Comparison of ENCODE assay signal across 8 cellular contexts in the genomic region with DNA sequence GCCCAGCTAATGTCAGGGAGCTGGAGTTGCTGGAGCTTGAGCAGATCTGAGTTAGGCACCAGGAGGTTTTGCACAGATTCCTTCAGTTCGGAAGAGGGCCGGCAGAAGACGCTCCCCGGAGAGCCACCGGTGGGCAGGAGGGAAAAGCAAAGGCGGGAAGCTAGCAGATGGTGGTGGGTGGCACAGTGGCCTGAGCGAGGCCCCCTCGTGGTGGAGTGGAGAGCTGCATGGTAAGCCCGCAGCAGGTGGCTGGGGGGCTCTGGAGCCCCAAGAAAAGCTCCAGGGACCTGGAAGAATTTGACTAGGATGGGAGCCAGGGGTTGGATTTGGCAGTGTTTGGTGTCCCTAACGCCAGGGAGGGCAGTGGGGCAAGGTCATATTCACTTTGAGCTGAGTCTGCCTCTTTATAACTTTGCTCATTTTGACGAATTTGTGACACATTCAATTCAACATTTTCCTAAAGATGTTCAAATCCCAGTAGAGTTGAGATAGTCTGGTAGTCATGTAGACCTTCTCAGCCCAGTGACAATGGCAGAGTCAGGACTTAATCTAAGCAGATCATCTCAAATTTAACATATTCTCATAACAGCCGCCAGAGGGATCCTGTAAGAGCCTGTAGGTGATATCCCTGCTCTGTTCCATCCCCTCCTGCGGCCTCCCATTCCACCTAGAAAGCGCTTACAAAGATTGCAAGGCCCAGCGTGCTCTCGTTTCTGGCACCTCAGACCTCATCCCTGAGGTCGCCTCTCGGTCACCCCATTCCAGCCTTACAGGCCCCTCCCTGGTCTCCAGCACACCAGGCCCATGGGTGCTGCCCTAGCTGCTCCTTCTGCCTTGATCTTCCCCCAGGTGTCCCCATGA. TPM values are rescaled to one million over a fixed set of nuclear protein-coding genes. Genes with fewer than 3 reads are reported as not detected.
DNase-seq lines count a peak whose midpoint lies in the region; ATAC-seq lines count a peak whose summit lies in the region.

No MANE protein-coding gene starts in this region.

- no peak overlapping the region for H3K4me3 ChIP-seq in SJCRH30

- H3K9me3 Mint-ChIP-seq in stimulated activated memory B cell treated with anti-CD40 and anti-IgM and Interleukin-4, amounts not matched to agents 10 μg/mL and 1 μg/mL and 100 μg/mL, for 72 hours, result peaks cover 14% of the 10 kb centered on the region

- no peaks in the 10 kb centered on the region for H3K36me3 ChIP-seq in SJCRH30

- H3K9me3 ChIP-seq in SJCRH30 (replicated peaks), result no peaks in the 10 kb centered on the region

- H3K27ac ChIP-seq in SJCRH30, result no peak overlapping the region

- H3K36me3 Mint-ChIP-seq in stimulated activated memory B cell treated with anti-CD40 and anti-IgM and Interleukin-4, amounts not matched to agents 10 μg/mL and 1 μg/mL and 100 μg/mL, for 72 hours, result peaks cover 15% of the 10 kb centered on the region

- no peak overlapping the region for H3K4me3 Mint-ChIP-seq in stimulated activated memory B cell treated with anti-CD40 and anti-IgM and Interleukin-4, amounts not matched to agents 10 μg/mL and 1 μg/mL and 100 μg/mL, for 72 hours

- no peak overlapping the region for H3K27ac Mint-ChIP-seq in stimulated activated memory B cell treated with anti-CD40 and anti-IgM and Interleukin-4, amounts not matched to agents 10 μg/mL and 1 μg/mL and 100 μg/mL, for 72 hours

- no peaks in the 10 kb centered on the region for H3K4me1 Mint-ChIP-seq in stimulated activated memory B cell treated with anti-CD40 and anti-IgM and Interleukin-4, amounts not matched to agents 10 μg/mL and 1 μg/mL and 100 μg/mL, for 72 hours

- peaks cover 29% of the 10 kb centered on the region for H3K27me3 Mint-ChIP-seq in stimulated activated memory B cell treated with anti-CD40 and anti-IgM and Interleukin-4, amounts not matched to agents 10 μg/mL and 1 μg/mL and 100 μg/mL, for 72 hours

- DNase-seq in activated CD4-positive, CD25-positive, alpha-beta regulatory T cell treated with anti-CD3 and anti-CD28 coated beads, Interleukin-2, amount 50 U/mL, for 72 hours, result peak; percentile 42
- DNase-seq in SJCRH30, result peak; percentile 9 to 46
- DNase-seq in left cardiac atrium, result no peak
- no peak for DNase-seq in cerebellar nuclear complex (lab: John Stamatoyannopoulos, UW)
- DNase-seq in T-helper 9 cell, result no peak

- no peaks in the 10 kb centered on the region for H3K27me3 ChIP-seq in SJCRH30

- intact Hi-C loops in left cardiac atrium (cut with DNase I), result no loop called here

- ATAC-seq in activated CD4-positive, CD25-positive, alpha-beta regulatory T cell treated with anti-CD3 and anti-CD28 coated beads, Interleukin-2, amount 50 U/mL, for 24 hours, result no peak
- ATAC-seq in left cardiac atrium, result peak; percentile 50 to 70
- peak; percentile 43 for ATAC-seq in stimulated activated memory B cell treated with anti-CD40 and anti-IgM and Interleukin-4, amounts not matched to agents 10 μg/mL and 1 μg/mL and 100 μg/mL, for 72 hours
- ATAC-seq in GM19452 (IDR thresholded peaks at IDR 0.05; ENCODE audit: unreplicated experiment), result no peak

- no peaks in the 10 kb centered on the region for H3K4me1 ChIP-seq in SJCRH30

RNA-seq across cellular contexts. Expression of a gene that starts 57.9 kb away (rescaled TPM):
- total RNA-seq in SJCRH30 (2014; rRNA removed; shearing (Covaris generic)), result not detected in 2 replicates
- total RNA-seq in left cardiac atrium, result under 1 TPM in 1 of 2 donors, not detected in 1; 0.50 TPM

Comparison
In these comparisons a context has a peak if more than half of its experiments do, and no peak if none do; other contexts are left out.
1. DNase-seq: peak in activated CD4-positive, CD25-positive, alpha-beta regulatory T cell treated with anti-CD3 and anti-CD28 coated beads, Interleukin-2, amount 50 U/mL, for 72 hours (single experiment) and SJCRH30 (2 of 2); none in left cardiac atrium (single experiment), cerebellar nuclear complex (0 of 2) and T-helper 9 cell (single experiment).
2. ATAC-seq: peak in left cardiac atrium (2 of 2) and stimulated activated memory B cell treated with anti-CD40 and anti-IgM and Interleukin-4, amounts not matched to agents 10 μg/mL and 1 μg/mL and 100 μg/mL, for 72 hours (single experiment); none in activated CD4-positive, CD25-positive, alpha-beta regulatory T cell treated with anti-CD3 and anti-CD28 coated beads, Interleukin-2, amount 50 U/mL, for 24 hours (0 of 2) and GM19452 (single experiment).